10 cellular contexts compared by ENCODE assay signal in the genomic region with DNA sequence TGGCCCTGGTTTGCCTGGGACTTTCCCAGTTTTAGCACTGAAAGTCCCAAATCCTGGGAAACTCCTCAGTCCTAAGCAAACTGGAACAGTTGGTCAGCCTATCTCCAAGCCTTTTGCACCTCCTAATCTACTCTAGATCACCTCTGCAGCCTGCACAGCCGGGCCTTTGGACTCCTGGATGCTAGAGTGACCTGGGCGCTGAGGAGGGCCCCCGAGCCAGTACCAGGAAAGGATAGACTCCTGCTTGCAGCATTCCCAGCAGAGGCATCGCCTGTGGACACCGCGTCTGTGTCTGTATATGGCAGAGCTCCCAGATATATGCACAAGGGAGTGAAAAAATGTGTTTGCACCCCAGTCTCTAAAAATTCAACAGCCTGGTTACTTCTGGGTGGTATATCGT. TPM values are rescaled to one million over a fixed set of nuclear protein-coding genes. Genes with fewer than 3 reads are reported as not detected.
DNase-seq lines count a peak whose midpoint lies in the region; ATAC-seq, FAIRE-seq and TF ChIP-seq lines count a peak whose summit lies in the region.
"Had no signal": no experiment of that assay in that cellular context is flagged by ENCODE, and none has a peak within 500 bp of the region (broad histone marks: within the 10 kb centered on the region; RNA-seq: fewer than 3 reads in every experiment).

No MANE protein-coding gene starts in this region.

- H3K4me3 ChIP-seq in BLaER1 (no peak overlapping the region), OCI-LY7 (ENCODE audit: low read depth, low read length, poor library complexity, severe bottlenecking) (no peak overlapping the region)

- peak overlapping the region; percentile 94; the same call in 1 of the 2 replicates for H3K4me2 ChIP-seq in BLaER1
- H3K4me2 ChIP-seq in OCI-LY7 (ENCODE audit: low read length): no peak overlapping the region

- H3K9ac ChIP-seq in BLaER1: peak overlapping the region; percentile 54; the same call in 1 of the 2 replicates

- no TSS peak for BruUV-seq in OCI-LY7 (replicated peaks; lab: Mats Ljungman, UMichigan)

- no peaks in the 10 kb centered on the region for H3K27me3 ChIP-seq in BLaER1
- H3K27me3 ChIP-seq: BE2C had no signal

- no peaks in the 10 kb centered on the region for H3K27me3 Mint-ChIP-seq in activated CD4-positive, alpha-beta T cell treated with anti-CD3 and anti-CD28 coated beads, Interleukin-2, amount 10 ng/mL, durations not matched to agents 7 days and 5 days
- H3K27me3 Mint-ChIP-seq in natural killer cell treated with Interleukin-12 subunit alpha and Interleukin-12 subunit beta and Interleukin-15 and Interleukin-18, amount 100 ng/mL, for 72 hours: no peaks in the 10 kb centered on the region

- no peak for TF ChIP-seq CTCF in OCI-LY7 (conservative IDR thresholded peaks at IDR 0.05; ENCODE audit: low read length)

- H3K27ac ChIP-seq in BLaER1: peak overlapping the region; percentile 57
- H3K27ac ChIP-seq in OCI-LY7 (ENCODE audit: low read depth, low read length, poor library complexity, severe bottlenecking): no peak overlapping the region

- peaks cover 32% of the 10 kb centered on the region for H3K36me3 Mint-ChIP-seq in activated CD4-positive, alpha-beta T cell treated with anti-CD3 and anti-CD28 coated beads, Interleukin-2, amount 10 ng/mL, durations not matched to agents 7 days and 5 days (ENCODE audit: low read depth)
- no peaks in the 10 kb centered on the region for H3K36me3 Mint-ChIP-seq in natural killer cell treated with Interleukin-12 subunit alpha and Interleukin-12 subunit beta and Interleukin-15 and Interleukin-18, amount 100 ng/mL, for 72 hours

- H3K36me3 ChIP-seq in BLaER1: peaks cover 14% of the 10 kb centered on the region
- peaks cover under 1% of the 10 kb centered on the region; the same call in 1 of the 2 replicates for H3K36me3 ChIP-seq in OCI-LY7 (ENCODE audit: insufficient read depth, low read length)
- H3K36me3 ChIP-seq: BE2C had no signal

- intact Hi-C loops in Right ventricle myocardium superior (cut with DNase I): no loop called here
- intact Hi-C loops in posterior cingulate gyrus (cut with DNase I): no loop called here
- intact Hi-C loops in OCI-LY7 (cut with micrococcal nuclease; ENCODE audit: unreplicated experiment): no loop called here

- peak; percentile 65 for ATAC-seq in Right ventricle myocardium superior (ENCODE audit: poor library complexity)
- ATAC-seq in natural killer cell treated with Interleukin-12 subunit alpha and Interleukin-12 subunit beta and Interleukin-15 and Interleukin-18, amount 100 ng/mL, for 72 hours: no peak
- no peak for ATAC-seq in GM21723 (IDR thresholded peaks at IDR 0.05; ENCODE audit: unreplicated experiment)

- H3K4me3 Mint-ChIP-seq in activated CD4-positive, alpha-beta T cell treated with anti-CD3 and anti-CD28 coated beads, Interleukin-2, amount 10 ng/mL, durations not matched to agents 7 days and 5 days: no peak overlapping the region
- no peak overlapping the region for H3K4me3 Mint-ChIP-seq in natural killer cell treated with Interleukin-12 subunit alpha and Interleukin-12 subunit beta and Interleukin-15 and Interleukin-18, amount 100 ng/mL, for 72 hours

- no peak for FAIRE-seq in RCC 7860 (lab: Jason Lieb, UNC)

- peak; percentile 6 for DNase-seq in activated CD4-positive, alpha-beta T cell treated with anti-CD3 and anti-CD28 coated beads, Interleukin-2, amount 10 ng/mL, durations not matched to agents 7 days and 5 days
- DNase-seq in Right ventricle myocardium superior (no peak), posterior cingulate gyrus (no peak), RCC 7860 (ENCODE audit: low spot score) (no peak), OCI-LY7 (ENCODE audit: low spot score) (no peak)
- no peak for DNase-seq in natural killer cell treated with Interleukin-12 subunit alpha and Interleukin-12 subunit beta and Interleukin-15 and Interleukin-18, amount 100 ng/mL, for 72 hours (ENCODE audit: low spot score)
- DNase-seq: nucleus accumbens had no signal

- H3K79me2 ChIP-seq in OCI-LY7 (ENCODE audit: insufficient read depth, low read depth, low read length): no peaks in the 10 kb centered on the region

- peaks cover 14% of the 10 kb centered on the region for H4K20me1 ChIP-seq in BLaER1
- no peaks in the 10 kb centered on the region for H4K20me1 ChIP-seq in OCI-LY7 (ENCODE audit: insufficient read depth, low read length)

- H3K27ac Mint-ChIP-seq in activated CD4-positive, alpha-beta T cell treated with anti-CD3 and anti-CD28 coated beads, Interleukin-2, amount 10 ng/mL, durations not matched to agents 7 days and 5 days: peak overlapping the region; percentile 46
- peak overlapping the region; percentile 90 to 97 for H3K27ac Mint-ChIP-seq in natural killer cell treated with Interleukin-12 subunit alpha and Interleukin-12 subunit beta and Interleukin-15 and Interleukin-18, amount 100 ng/mL, for 72 hours

- no peak overlapping the region for H2AFZ ChIP-seq in OCI-LY7 (ENCODE audit: low read length)

- H3K9me3 ChIP-seq in BLaER1: no peaks in the 10 kb centered on the region
- no peaks in the 10 kb centered on the region for H3K9me3 ChIP-seq in OCI-LY7 (ENCODE audit: low read length)
- H3K9me3 ChIP-seq: BE2C had no signal

- POLR2A ChIA-PET in activated CD4-positive, alpha-beta T cell treated with anti-CD3 and anti-CD28 coated beads, Interleukin-2, amount 10 ng/mL, durations not matched to agents 7 days and 5 days (lab: Charles Lee): no interaction called here
- POLR2A ChIA-PET in OCI-LY7 (lab: Charles Lee): interaction anchor here (0.6 to 3.4 kb wide), 3 partner anchors 10 to 85 kb away, joined by 3 to 17 read pairs (median 3); partner anchors contain the start of gene IRF1

- CTCF ChIA-PET in activated CD4-positive, alpha-beta T cell treated with anti-CD3 and anti-CD28 coated beads, Interleukin-2, amount 10 ng/mL, durations not matched to agents 7 days and 5 days (lab: Charles Lee): interaction anchor here (1.0 to 8.3 kb wide), 6 partner anchors 9 to 89 kb away, joined by 3 to 62 read pairs (median 11); partner anchors contain the start of gene IRF1
- CTCF ChIA-PET in OCI-LY7 (lab: Charles Lee; ENCODE audit: unreplicated experiment): no interaction called here

- H3K4me1 Mint-ChIP-seq in activated CD4-positive, alpha-beta T cell treated with anti-CD3 and anti-CD28 coated beads, Interleukin-2, amount 10 ng/mL, durations not matched to agents 7 days and 5 days: peaks cover 85% of the 10 kb centered on the region
- peaks cover 85 to 86% of the 10 kb centered on the region in 2 donors for H3K4me1 Mint-ChIP-seq in natural killer cell treated with Interleukin-12 subunit alpha and Interleukin-12 subunit beta and Interleukin-15 and Interleukin-18, amount 100 ng/mL, for 72 hours (ENCODE audit: low read depth in 2 of 2)

- H3K4me1 ChIP-seq in BLaER1 (peaks cover 99% of the 10 kb centered on the region), OCI-LY7 (ENCODE audit: insufficient read depth, low read length, poor library complexity, severe bottlenecking) (peaks cover 41% of the 10 kb centered on the region)

- H3K9me3 Mint-ChIP-seq in activated CD4-positive, alpha-beta T cell treated with anti-CD3 and anti-CD28 coated beads, Interleukin-2, amount 10 ng/mL, durations not matched to agents 7 days and 5 days: no peaks in the 10 kb centered on the region
- no peaks in the 10 kb centered on the region for H3K9me3 Mint-ChIP-seq in natural killer cell treated with Interleukin-12 subunit alpha and Interleukin-12 subunit beta and Interleukin-15 and Interleukin-18, amount 100 ng/mL, for 72 hours

- no peaks in the 10 kb centered on the region for H3K9me2 ChIP-seq in OCI-LY7 (ENCODE audit: insufficient read depth, low read length)

RNA-seq across cellular contexts. Expression of gene IRF1, which starts 15.0 kb away (rescaled TPM):
- total RNA-seq in activated CD4-positive, alpha-beta T cell treated with anti-CD3 and anti-CD28 coated beads, Interleukin-2, amount 10 ng/mL, durations not matched to agents 7 days and 5 days: 100 to 1,000 TPM; 289 to 302 TPM
- 12.5 TPM for total RNA-seq in Right ventricle myocardium superior
- total RNA-seq in natural killer cell treated with Interleukin-12 subunit alpha and Interleukin-12 subunit beta and Interleukin-15 and Interleukin-18, amount 100 ng/mL, for 72 hours: 100 to 1,000 TPM; 351 to 512 TPM
- total RNA-seq in OCI-LY7 (2014; rRNA removed; shearing (Covaris generic)): 25.9 and 39.4 TPM in 2 replicates
- 24.8 and 32.3 TPM in 2 replicates for total RNA-seq in OCI-LY7 (2022)

Comparison
In these comparisons a context has a peak if more than half of its experiments do, and no peak if none do; other contexts are left out.
1. RNA of gene IRF1, which starts 15.0 kb away (total RNA-seq): 351 to 512 TPM in natural killer cell treated with Interleukin-12 subunit alpha and Interleukin-12 subunit beta and Interleukin-15 and Interleukin-18, amount 100 ng/mL, for 72 hours and 289 to 302 TPM in activated CD4-positive, alpha-beta T cell treated with anti-CD3 and anti-CD28 coated beads, Interleukin-2, amount 10 ng/mL, durations not matched to agents 7 days and 5 days; 24.8 to 39.4 TPM in OCI-LY7 and 12.5 TPM in Right ventricle myocardium superior (single experiment); every median in the first group is over 4 times any median in the second.